8 cellular contexts compared by ENCODE assay signal in the genomic region with DNA sequence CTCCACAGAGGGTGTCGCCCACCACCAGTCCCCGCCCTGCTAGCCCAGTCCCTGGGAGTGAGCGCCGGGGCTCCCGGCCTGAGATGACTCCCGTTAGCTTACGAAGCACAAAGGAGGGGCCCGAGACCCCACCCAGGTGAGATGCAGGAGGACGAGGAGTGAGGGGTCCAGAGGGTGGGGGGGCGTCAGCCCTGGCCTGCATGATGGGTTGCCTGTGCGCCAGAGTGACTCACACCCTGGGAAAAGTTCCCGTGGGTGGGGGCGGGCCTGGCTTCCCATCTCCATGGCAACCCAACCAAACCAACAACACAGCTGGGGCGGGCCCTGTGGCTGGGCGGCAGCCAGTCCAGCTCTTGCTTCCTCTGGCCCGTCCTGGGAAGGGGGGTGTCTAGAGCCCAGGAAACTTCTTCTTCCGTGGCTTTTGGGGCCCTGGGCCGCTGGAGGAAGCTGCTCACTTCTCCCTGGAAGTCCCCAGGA. TPM values are rescaled to one million over a fixed set of nuclear protein-coding genes. Genes with fewer than 3 reads are reported as not detected.
DNase-seq lines count a peak whose midpoint lies in the region; ATAC-seq and TF ChIP-seq lines count a peak whose summit lies in the region.

No MANE protein-coding gene starts in this region.

- H2AFZ ChIP-seq in MM.1S (ENCODE audit: low read length): no peak overlapping the region

- H3K27me3 ChIP-seq in MM.1S (replicated peaks; ENCODE audit: insufficient read depth, low read length): peaks cover 39% of the 10 kb centered on the region

- TF ChIP-seq CTCF in MM.1S (IDR thresholded peaks at IDR 0.05; ENCODE audit: low read length): no peak

- no peaks in the 10 kb centered on the region for H4K20me1 ChIP-seq in MM.1S (ENCODE audit: insufficient read depth, low read length)

- no peak for ATAC-seq in HG02973 (IDR thresholded peaks at IDR 0.05; ENCODE audit: unreplicated experiment)

- no peaks in the 10 kb centered on the region for H3K9me3 ChIP-seq in MM.1S (replicated peaks; ENCODE audit: insufficient read depth, low read length)

- in situ Hi-C loops in G401 (cut with HindIII; ENCODE audit: low sequenced_read_pairs): no loop called here

- no peak overlapping the region for H3K4me2 ChIP-seq in MM.1S (ENCODE audit: low read depth, low read length)

- H3K9ac ChIP-seq in MM.1S (ENCODE audit: low read length): no peak overlapping the region

- no peaks in the 10 kb centered on the region for H3K36me3 ChIP-seq in MM.1S (replicated peaks; ENCODE audit: insufficient read depth, low read length)

- no peaks in the 10 kb centered on the region for H3K79me2 ChIP-seq in MM.1S (ENCODE audit: low read length)

- DNase-seq in G401 (ENCODE audit: low spot score): peak; percentile 57
- peak; percentile 61 for DNase-seq in NAMALWA (ENCODE audit: low spot score)
- peak; percentile 80 for DNase-seq in activated CD4-positive, alpha-beta T cell treated with anti-CD3 and anti-CD28 coated beads for 48 hours
- DNase-seq in ecto neural progenitor cell (ENCODE audit: low spot score): peak; percentile 87
- DNase-seq in lung microvascular endothelial cell (ENCODE audit: low read depth in 2 of 2): peak; percentile 99
- DNase-seq in stimulated activated CD4-positive, alpha-beta T cell treated with anti-CD3 and anti-CD28 coated beads, TNF-alpha, amount 100 ng/mL, for 24 hours (ENCODE audit: low read depth in 3 of 3): peak; percentile 37 to 75 (median 52)
- DNase-seq in MM.1S: no peak

- no peaks in the 10 kb centered on the region for H3F3A ChIP-seq in MM.1S (ENCODE audit: insufficient read depth, low read length)

- no peaks in the 10 kb centered on the region for H3K9me2 ChIP-seq in MM.1S (replicated peaks; ENCODE audit: insufficient read depth, low read length)

- H3K4me3 ChIP-seq in MM.1S (ENCODE audit: low read length): no peak overlapping the region

- no peaks in the 10 kb centered on the region for H3K4me1 ChIP-seq in MM.1S (ENCODE audit: low read length)

- H3K27ac ChIP-seq in MM.1S (ENCODE audit: low read length): no peak overlapping the region

RNA-seq across cellular contexts. Expression of a gene that starts 4.5 kb away (rescaled TPM):
- 13.2 and 26.3 TPM in 2 replicates for total RNA-seq in G401 (2014; rRNA removed; shearing (Covaris generic))
- 12.6 and 18.3 TPM in 2 replicates for total RNA-seq in lung microvascular endothelial cell

RNA-seq across cellular contexts. Expression of a gene that starts 4.6 kb away (rescaled TPM):
- total RNA-seq in G401 (2014; rRNA removed; shearing (Covaris generic)): 3.0 and 9.6 TPM in 2 replicates
- 0.99 and 1.5 TPM in 2 replicates for total RNA-seq in lung microvascular endothelial cell

RNA-seq across cellular contexts. Expression of a gene that starts 42.8 kb away (rescaled TPM):
- 164 and 196 TPM in 2 replicates for total RNA-seq in G401 (2014; rRNA removed; shearing (Covaris generic))
- total RNA-seq in lung microvascular endothelial cell: 115 and 137 TPM in 2 replicates

RNA-seq across cellular contexts. Expression of a gene that starts 43.1 kb away (rescaled TPM):
- 82.7 and 117 TPM in 2 replicates for total RNA-seq in G401 (2014; rRNA removed; shearing (Covaris generic))
- total RNA-seq in lung microvascular endothelial cell: 13.1 and 14.1 TPM in 2 replicates
